ENCODE assay signal across 31 cellular contexts in the genomic region with DNA sequence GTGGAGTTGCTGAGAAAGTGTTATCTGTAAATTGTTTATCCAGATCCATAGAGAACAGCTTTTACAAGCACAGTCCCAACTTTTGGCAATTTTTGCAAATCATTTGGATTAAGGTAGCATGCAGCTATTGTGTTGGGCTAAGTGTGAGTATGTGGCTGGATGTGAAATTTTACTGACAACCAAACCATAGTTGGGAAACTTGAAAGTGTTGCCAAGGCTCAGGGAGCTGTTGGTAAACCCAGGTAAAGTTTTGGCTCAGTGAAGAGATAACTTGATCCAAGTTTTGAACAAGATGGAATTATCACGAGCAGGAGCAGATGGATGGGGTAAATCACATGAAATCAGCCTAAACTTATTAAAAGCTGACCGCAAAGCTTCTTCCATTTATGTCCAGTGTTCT.
"Had no signal": no experiment of that assay in that cellular context is flagged by ENCODE, and none has a peak within 500 bp of the region (broad histone marks: within the 10 kb centered on the region; RNA-seq: fewer than 3 reads in every experiment).

No MANE protein-coding gene starts in this region.

- DNase-seq: naive B cell; naive thymus-derived CD8-positive, alpha-beta T cell; nephron progenitor cell; nucleus accumbens; pancreas; retina; stimulated activated CD4-positive, alpha-beta T cell treated with anti-CD3 and anti-CD28 coated beads, Interleukin-12 subunit alpha, Interleukin-12 subunit beta, amount 100 ng/mL, for 4 hours; stimulated activated CD4-positive, alpha-beta T cell treated with anti-CD3 and anti-CD28 coated beads, Interleukin-1b, Interleukin-23, amount 100 ng/mL, for 48 hours; stimulated activated CD4-positive, alpha-beta T cell treated with anti-CD3 and anti-CD28 coated beads, Interleukin-4, amount 100 ng/mL, for 1 hour; stimulated activated CD4-positive, alpha-beta T cell treated with anti-CD3 and anti-CD28 coated beads, Interleukin-4, amount 100 ng/mL, for 4 hours; stimulated activated CD8-positive, alpha-beta memory T cell treated with anti-CD3 and anti-CD28 coated beads, Interleukin-4, amount 100 ng/mL, for 48 hours; stimulated activated naive CD4-positive, alpha-beta T cell; stimulated activated naive CD8-positive, alpha-beta T cell treated with anti-CD3 and anti-CD28 coated beads, Interleukin-15, amount 100 ng/mL, for 72 hours; stimulated activated naive CD8-positive, alpha-beta T cell treated with anti-CD3 and anti-CD28 coated beads, Interleukin-15, Interleukin-2, amounts not matched to agents 100 U/mL and 50 U/mL, for 24 hours; substantia nigra; testis; tibial artery; transverse colon had no signal

- H3K4me2 ChIP-seq: smooth muscle cell had no signal

- H3K27ac ChIP-seq: neutrophil, prostate gland, right atrium auricular region, suprapubic skin, testis, tibial artery, vagina had no signal

- H3K9me3 Mint-ChIP-seq: neural crest cell had no signal

- H3K4me3 ChIP-seq: pancreas, prostate gland, right atrium auricular region, skin epidermis, smooth muscle cell, spleen, suprapubic skin, testis, tibial artery, transverse colon, vagina had no signal

- H3K36me3 Mint-ChIP-seq: stimulated activated memory B cell treated with anti-CD40 and anti-IgM and Interleukin-4, amounts not matched to agents 10 μg/mL and 1 μg/mL and 100 μg/mL, for 72 hours; type B pancreatic cell had no signal

- H3K27me3 ChIP-seq: neutrophil, pancreas, right atrium auricular region, spleen, suprapubic skin, testis, transverse colon, vagina had no signal

- H3K4me3 Mint-ChIP-seq: naive B cell; naive thymus-derived CD8-positive, alpha-beta T cell; natural killer cell treated with Interleukin-12 subunit alpha and Interleukin-12 subunit beta and Interleukin-15 and Interleukin-18, amount 100 ng/mL, for 72 hours; nephron progenitor cell; neural crest cell; stimulated activated memory B cell treated with anti-CD40 and anti-IgM and Interleukin-4, amounts not matched to agents 10 μg/mL and 1 μg/mL and 100 μg/mL, for 72 hours; stimulated activated naive CD8-positive, alpha-beta T cell treated with anti-CD3 and anti-CD28 coated beads, Interleukin-15, amount 100 ng/mL, for 72 hours; type B pancreatic cell had no signal

- H3K9me3 ChIP-seq: neutrophil, pancreas, prostate gland, testis, transverse colon had no signal

- H3K36me3 ChIP-seq: neutrophil, pancreas, prostate gland, right atrium auricular region, spleen, suprapubic skin, tibial artery, transverse colon, vagina had no signal

- H3K27ac Mint-ChIP-seq: naive thymus-derived CD8-positive, alpha-beta T cell; natural killer cell treated with Interleukin-12 subunit alpha and Interleukin-12 subunit beta and Interleukin-15 and Interleukin-18, amount 100 ng/mL, for 72 hours; nephron progenitor cell; stimulated activated memory B cell treated with anti-CD40 and anti-IgM and Interleukin-4, amounts not matched to agents 10 μg/mL and 1 μg/mL and 100 μg/mL, for 72 hours; type B pancreatic cell had no signal

- H3K4me1 ChIP-seq: prostate gland, testis, tibial artery had no signal

- ATAC-seq: naive thymus-derived CD8-positive, alpha-beta T cell; natural killer cell treated with Interleukin-12 subunit alpha and Interleukin-12 subunit beta and Interleukin-15 and Interleukin-18, amount 100 ng/mL, for 72 hours; stimulated activated naive CD8-positive, alpha-beta T cell treated with anti-CD3 and anti-CD28 coated beads, Interleukin-15, Interleukin-2, amounts not matched to agents 100 U/mL and 50 U/mL, for 24 hours had no signal

- H3K27me3 Mint-ChIP-seq: stimulated activated memory B cell treated with anti-CD40 and anti-IgM and Interleukin-4, amounts not matched to agents 10 μg/mL and 1 μg/mL and 100 μg/mL, for 72 hours; type B pancreatic cell had no signal

- FAIRE-seq: pancreas, urothelium cell line had no signal

- H3K4me1 Mint-ChIP-seq: neural crest cell; stimulated activated naive CD8-positive, alpha-beta T cell treated with anti-CD3 and anti-CD28 coated beads, Interleukin-15, amount 100 ng/mL, for 72 hours had no signal
